ENCODE assay signal across 15 cellular contexts in the genomic region with DNA sequence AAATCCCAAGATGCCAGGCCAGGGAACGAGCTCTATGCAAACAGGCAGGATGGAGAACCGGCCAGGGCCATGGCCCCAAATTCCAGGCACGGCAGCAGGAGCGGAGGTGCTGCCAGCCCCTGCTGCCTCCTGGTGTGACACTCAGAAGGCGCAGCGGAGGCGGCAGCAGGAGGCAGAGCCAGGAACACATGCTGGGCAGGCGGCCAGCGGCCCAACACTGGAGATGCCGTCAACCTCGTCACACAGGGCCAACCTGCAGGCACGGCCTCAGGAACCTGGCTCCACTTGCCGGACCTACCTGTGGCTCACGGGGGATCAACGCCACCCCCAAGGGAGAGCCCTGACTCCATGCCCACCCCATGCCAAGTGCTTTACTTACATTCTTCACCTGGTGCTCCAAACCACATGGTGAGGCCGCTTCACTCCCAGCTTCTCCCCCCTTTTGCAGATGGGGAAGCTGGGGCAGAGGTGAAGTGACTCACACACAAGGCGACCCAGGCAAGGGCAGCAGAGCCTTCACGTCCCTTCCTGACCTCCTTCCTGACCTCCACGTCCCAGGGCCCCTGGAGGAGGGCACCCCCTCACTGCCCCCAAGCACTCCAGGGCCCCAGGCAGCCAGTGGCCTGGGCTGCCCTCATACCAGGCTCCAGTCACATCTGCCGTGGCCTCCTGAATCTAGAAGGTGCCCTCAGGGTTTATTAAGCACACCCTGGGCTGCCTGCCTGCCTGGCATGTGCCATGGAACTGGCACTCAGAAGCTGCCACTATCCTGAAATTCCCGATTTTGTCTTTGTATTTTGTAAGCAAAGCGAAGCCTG. TPM values are rescaled to one million over a fixed set of nuclear protein-coding genes. Genes with fewer than 3 reads are reported as not detected.
A peak's percentile ranks its signal among the peaks of the same experiment; 100 is the strongest.
DNase-seq lines count a peak whose midpoint lies in the region; ATAC-seq and TF ChIP-seq lines count a peak whose summit lies in the region.
"Had no signal": no experiment of that assay in that cellular context is flagged by ENCODE, and none has a peak within 500 bp of the region (broad histone marks: within the 10 kb centered on the region; RNA-seq: fewer than 3 reads in every experiment).

No MANE protein-coding gene starts in this region.

- no peak overlapping the region for H3K9ac ChIP-seq in endodermal cell (ENCODE audit: extremely low read depth, low read length, poor library complexity, severe bottlenecking)
- H3K9ac ChIP-seq: KMS-11 had no signal

- peak; percentile 63 for DNase-seq in DMS 273 (lab: John Stamatoyannopoulos, UW; ENCODE audit: unreplicated experiment)
- DNase-seq in DMS 273 treated with DMSO at 0.1 percent for 48 hours (lab: John Stamatoyannopoulos, UW), result no peak
- DNase-seq in endodermal cell, result peak; percentile 45
- DNase-seq in lower lobe of right lung, result peak; percentile 78
- DNase-seq in type B pancreatic cell (ENCODE audit: extremely low spot score, unreplicated experiment), result peak; percentile 59
- DNase-seq: activated CD4-positive, alpha-beta T cell treated with anti-CD3 and anti-CD28 coated beads for 1 hour; activated T-cell treated with anti-CD3 and anti-CD28 coated beads, Interleukin-2, amount 50 U/mL, for 4 hours had no signal

- TF ChIP-seq CTCF in endodermal cell (conservative IDR thresholded peaks at IDR 0.05), result no peak
- no peak for TF ChIP-seq CTCF in lower lobe of right lung (IDR thresholded peaks at IDR 0.05)
- TF ChIP-seq CTCF in type B pancreatic cell (conservative IDR thresholded peaks at IDR 0.05), result no peak

- H3K4me3 ChIP-seq in endodermal cell (ENCODE audit: low read length), result no peak overlapping the region
- no peak overlapping the region for H3K4me3 ChIP-seq in lower lobe of right lung
- H3K4me3 ChIP-seq: skin epidermis, tibial artery had no signal

- no peaks in the 10 kb centered on the region for H3K27me3 Mint-ChIP-seq in endodermal cell (ENCODE audit: insufficient read depth)
- no peaks in the 10 kb centered on the region for H3K27me3 Mint-ChIP-seq in type B pancreatic cell

- H3K9me3 ChIP-seq in endodermal cell (ENCODE audit: control insufficient read depth, low read length) (no peaks in the 10 kb centered on the region), lower lobe of right lung (no peaks in the 10 kb centered on the region)
- H3K9me3 ChIP-seq: tibial artery had no signal

- H3K9me3 Mint-ChIP-seq in endodermal cell (no peaks in the 10 kb centered on the region), type B pancreatic cell (no peaks in the 10 kb centered on the region)
- H3K9me3 Mint-ChIP-seq: activated T-cell treated with anti-CD3 and anti-CD28 coated beads, Interleukin-2, amount 50 U/mL, for 4 hours had no signal

- H3K4me1 Mint-ChIP-seq in endodermal cell, result peaks cover 15% of the 10 kb centered on the region
- peaks cover 14% of the 10 kb centered on the region for H3K4me1 Mint-ChIP-seq in type B pancreatic cell (ENCODE audit: unreplicated experiment)

- ATAC-seq in lower lobe of right lung, result peak; percentile 74 to 79
- ATAC-seq in HG02981 (IDR thresholded peaks at IDR 0.05; ENCODE audit: unreplicated experiment), result no peak
- no peak for ATAC-seq in GM21528 (IDR thresholded peaks at IDR 0.05; ENCODE audit: low FRiP score, unreplicated experiment)
- ATAC-seq in HG02870 (IDR thresholded peaks at IDR 0.05; ENCODE audit: unreplicated experiment), result no peak
- ATAC-seq: activated T-cell treated with anti-CD3 and anti-CD28 coated beads, Interleukin-2, amount 50 U/mL, for 4 hours had no signal

- 94 to 96% methylated on average over 16 to 22 of the region's 22 CpGs for whole genome bisulfite sequencing in endodermal cell (ENCODE audit: insufficient coverage in 1 of 2, insufficient read length in 1 of 2), 2 experiments

- no peaks in the 10 kb centered on the region for H3K36me3 Mint-ChIP-seq in endodermal cell (ENCODE audit: low read depth)
- peaks cover 4% of the 10 kb centered on the region for H3K36me3 Mint-ChIP-seq in type B pancreatic cell

- intact Hi-C loops in lower lobe of right lung (cut with DNase I), result no loop called here

- peaks cover 5% of the 10 kb centered on the region for H3K4me1 ChIP-seq in endodermal cell (ENCODE audit: control insufficient read depth, insufficient read depth, low read length)
- H3K4me1 ChIP-seq in lower lobe of right lung, result peaks cover 19% of the 10 kb centered on the region

- no peaks in the 10 kb centered on the region for H3K36me3 ChIP-seq in endodermal cell (ENCODE audit: control insufficient read depth, insufficient read depth, low read length)
- no peaks in the 10 kb centered on the region for H3K36me3 ChIP-seq in lower lobe of right lung
- H3K36me3 ChIP-seq: tibial artery had no signal

- H3K4me3 Mint-ChIP-seq in endodermal cell (no peak overlapping the region), type B pancreatic cell (no peak overlapping the region)
- H3K4me3 Mint-ChIP-seq: activated T-cell treated with anti-CD3 and anti-CD28 coated beads, Interleukin-2, amount 50 U/mL, for 4 hours had no signal

- H3K27ac Mint-ChIP-seq in endodermal cell (no peak overlapping the region), type B pancreatic cell (no peak overlapping the region)

- H3K27me3 ChIP-seq in endodermal cell (ENCODE audit: control insufficient read depth, insufficient read depth, low read length, poor library complexity, severe bottlenecking) (no peaks in the 10 kb centered on the region), lower lobe of right lung (ENCODE audit: low read depth) (no peaks in the 10 kb centered on the region)
- H3K27me3 ChIP-seq: tibial artery had no signal

- no peak overlapping the region for H3K27ac ChIP-seq in endodermal cell (ENCODE audit: low read depth, low read length)
- peak overlapping the region; percentile 31 for H3K27ac ChIP-seq in lower lobe of right lung
- H3K27ac ChIP-seq: 22Rv1, epithelial cell of prostate, KMS-11, tibial artery had no signal

RNA-seq across cellular contexts. Expression of gene GGACT, which starts 43.5 kb away (rescaled TPM):
- 1 to 10 TPM; 2.7 to 6.6 TPM for total RNA-seq in endodermal cell
- polyA plus RNA-seq in endodermal cell (2013, experiment 1 of 2), result 5.0 TPM
- 4.6 TPM for polyA plus RNA-seq in endodermal cell (2013, experiment 2 of 2)
- 3.4 TPM for total RNA-seq in lower lobe of right lung
- total RNA-seq in type B pancreatic cell (ENCODE audit: low replicate concordance), result 5.9 and 7.2 TPM in 2 replicates

Comparison
In these comparisons a context has a peak if more than half of its experiments do, and no peak if none do; other contexts are left out.
1. ATAC-seq: peak in lower lobe of right lung (2 of 2); none in HG02981 (single experiment), GM21528 (single experiment) and HG02870 (single experiment).